Comparison of ENCODE assay signal across 21 cellular contexts in the genomic region with DNA sequence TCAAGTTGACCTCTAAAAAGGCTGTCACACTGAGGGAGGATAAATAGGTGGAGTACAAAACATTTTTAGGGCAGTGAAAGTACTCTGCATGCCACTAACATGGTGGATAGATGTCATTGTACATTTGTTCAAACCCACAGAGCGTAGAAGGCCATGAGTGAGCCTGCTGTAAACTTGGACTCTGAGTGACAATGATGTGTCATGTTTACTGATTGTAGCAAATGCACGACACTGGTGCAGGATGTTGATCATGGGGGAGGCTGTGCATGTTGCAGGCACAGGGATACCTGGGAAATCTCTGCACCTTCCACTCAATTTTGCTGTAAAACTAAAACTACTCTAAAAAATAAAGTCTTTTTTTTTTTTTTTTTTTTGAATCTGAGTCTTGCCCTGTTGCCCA. TPM values are rescaled to one million over a fixed set of nuclear protein-coding genes. Genes with fewer than 3 reads are reported as not detected.
DNase-seq lines count a peak whose midpoint lies in the region; ATAC-seq, FAIRE-seq and TF ChIP-seq lines count a peak whose summit lies in the region.
"Had no signal": no experiment of that assay in that cellular context is flagged by ENCODE, and none has a peak within 500 bp of the region (broad histone marks: within the 10 kb centered on the region; RNA-seq: fewer than 3 reads in every experiment).

No MANE protein-coding gene starts in this region.

- no peaks in the 10 kb centered on the region for H3K36me3 ChIP-seq in CD8-positive, alpha-beta T cell (ENCODE audit: insufficient read depth, low read length)

- no peak overlapping the region for H3K27ac Mint-ChIP-seq in activated CD4-positive, alpha-beta T cell treated with anti-CD3 and anti-CD28 coated beads for 36 hours
- no peak overlapping the region for H3K27ac Mint-ChIP-seq in CD8-positive, alpha-beta T cell
- peak overlapping the region; percentile 77 for H3K27ac Mint-ChIP-seq in activated naive CD8-positive, alpha-beta T cell
- H3K27ac Mint-ChIP-seq in naive thymus-derived CD8-positive, alpha-beta T cell, result peak overlapping the region in 5 of 10 donors; percentile 28 to 91 (median 77)

- H3K27me3 ChIP-seq in CD8-positive, alpha-beta T cell (ENCODE audit: insufficient read depth, low read length), result no peaks in the 10 kb centered on the region

- POLR2A ChIA-PET in activated CD4-positive, alpha-beta T cell treated with anti-CD3 and anti-CD28 coated beads for 36 hours (lab: Charles Lee), result no interaction called here
- POLR2A ChIA-PET in CD8-positive, alpha-beta T cell (lab: Charles Lee), result interaction anchor here (0.6 kb wide), 1 partner anchor 85 kb away, joined by 4 read pairs; no protein-coding TSS in a partner anchor
- POLR2A ChIA-PET in naive thymus-derived CD8-positive, alpha-beta T cell (lab: Charles Lee), result interaction anchor here (0.5 to 1.9 kb wide), 3 partner anchors 13 to 30 kb away, joined by 3 to 7 read pairs (median 5); no protein-coding TSS in a partner anchor

- no peak overlapping the region for H3K27ac ChIP-seq in CD8-positive, alpha-beta T cell (ENCODE audit: low read depth, low read length)
- H3K27ac ChIP-seq: RWPE1 had no signal

- H3K9me3 Mint-ChIP-seq in activated CD4-positive, alpha-beta T cell treated with anti-CD3 and anti-CD28 coated beads for 36 hours (ENCODE audit: low read depth), result no peaks in the 10 kb centered on the region
- no peaks in the 10 kb centered on the region for H3K9me3 Mint-ChIP-seq in CD8-positive, alpha-beta T cell
- H3K9me3 Mint-ChIP-seq in activated naive CD8-positive, alpha-beta T cell (ENCODE audit: low read depth), result no peaks in the 10 kb centered on the region
- no peaks in the 10 kb centered on the region for H3K9me3 Mint-ChIP-seq in naive thymus-derived CD8-positive, alpha-beta T cell

- H3K27me3 Mint-ChIP-seq in activated CD4-positive, alpha-beta T cell treated with anti-CD3 and anti-CD28 coated beads for 36 hours, result no peaks in the 10 kb centered on the region
- H3K27me3 Mint-ChIP-seq in CD8-positive, alpha-beta T cell (ENCODE audit: low read depth), result no peaks in the 10 kb centered on the region
- no peaks in the 10 kb centered on the region for H3K27me3 Mint-ChIP-seq in activated naive CD8-positive, alpha-beta T cell
- peaks cover 0 to 5% (median 0%) of the 10 kb centered on the region in 5 donors for H3K27me3 Mint-ChIP-seq in naive thymus-derived CD8-positive, alpha-beta T cell

- H3K4me1 ChIP-seq in CD8-positive, alpha-beta T cell (ENCODE audit: insufficient read depth, low read length), result peaks cover 16% of the 10 kb centered on the region

- no peaks in the 10 kb centered on the region for H3K9me3 ChIP-seq in CD8-positive, alpha-beta T cell (ENCODE audit: low read length)

- no peak overlapping the region for H3K4me3 ChIP-seq in CD8-positive, alpha-beta T cell (ENCODE audit: low read depth, low read length)

- no peak for FAIRE-seq in RCC 7860 (lab: Jason Lieb, UNC)

- peaks cover 24% of the 10 kb centered on the region for H3K4me1 Mint-ChIP-seq in activated CD4-positive, alpha-beta T cell treated with anti-CD3 and anti-CD28 coated beads for 36 hours
- H3K4me1 Mint-ChIP-seq in CD8-positive, alpha-beta T cell (ENCODE audit: low read depth), result peaks cover 29% of the 10 kb centered on the region
- H3K4me1 Mint-ChIP-seq in activated naive CD8-positive, alpha-beta T cell (ENCODE audit: low read depth), result peaks cover 22% of the 10 kb centered on the region
- H3K4me1 Mint-ChIP-seq in naive thymus-derived CD8-positive, alpha-beta T cell, result peaks cover 14 to 27% (median 24%) of the 10 kb centered on the region in 4 donors

- CTCF ChIA-PET in activated CD4-positive, alpha-beta T cell treated with anti-CD3 and anti-CD28 coated beads for 36 hours (lab: Charles Lee), result interaction anchor here (1.9 kb wide), 1 partner anchor 19 kb away, joined by 9 read pairs; no protein-coding TSS in a partner anchor
- CTCF ChIA-PET in CD8-positive, alpha-beta T cell (lab: Charles Lee), result no interaction called here

- TF ChIP-seq CTCF in CD8-positive, alpha-beta T cell (IDR thresholded peaks at IDR 0.05), result no peak

- H3K4me3 Mint-ChIP-seq in activated CD4-positive, alpha-beta T cell treated with anti-CD3 and anti-CD28 coated beads for 36 hours, result no peak overlapping the region
- no peak overlapping the region for H3K4me3 Mint-ChIP-seq in CD8-positive, alpha-beta T cell
- H3K4me3 Mint-ChIP-seq in activated naive CD8-positive, alpha-beta T cell, result no peak overlapping the region
- peak overlapping the region in 1 of 10 donors; percentile 20 for H3K4me3 Mint-ChIP-seq in naive thymus-derived CD8-positive, alpha-beta T cell

- H3K36me3 Mint-ChIP-seq in activated CD4-positive, alpha-beta T cell treated with anti-CD3 and anti-CD28 coated beads for 36 hours (ENCODE audit: low read depth), result no peaks in the 10 kb centered on the region
- no peaks in the 10 kb centered on the region for H3K36me3 Mint-ChIP-seq in CD8-positive, alpha-beta T cell
- peaks cover 4% of the 10 kb centered on the region for H3K36me3 Mint-ChIP-seq in activated naive CD8-positive, alpha-beta T cell
- no peaks in the 10 kb centered on the region for H3K36me3 Mint-ChIP-seq in naive thymus-derived CD8-positive, alpha-beta T cell

- peak; percentile 37 for DNase-seq in activated CD4-positive, alpha-beta T cell treated with anti-CD3 and anti-CD28 coated beads for 36 hours
- DNase-seq in activated CD4-positive, alpha-beta T cell treated with anti-CD3 and anti-CD28 coated beads for 1 hour, result no peak
- DNase-seq in CD8-positive, alpha-beta T cell, result no peak
- DNase-seq in naive thymus-derived CD8-positive, alpha-beta T cell, result peak in 1 of 10 donors; percentile 16
- DNase-seq in RCC 7860 (ENCODE audit: low spot score), result no peak
- DNase-seq in NCI-H2196 (lab: John Stamatoyannopoulos, UW; ENCODE audit: unreplicated experiment), result no peak
- DNase-seq: 8988T; MM.1S; NCI-H1092; NCI-H2081; NCI-H2171 treated with DMSO at 0.1 percent for 48 hours; NCI-H446 treated with DMSO at 0.1 percent for 48 hours; NCI-H748 treated with DMSO at 0.1 percent for 48 hours; NK-92 treated with Interleukin-12 subunit alpha and Interleukin-12 subunit beta, amount 100 ng/mL, for 24 hours; OCI-M1; SIG-M5 had no signal

- ATAC-seq in activated CD4-positive, alpha-beta T cell treated with anti-CD3 and anti-CD28 coated beads for 36 hours, result peak; percentile 82
- ATAC-seq in CD8-positive, alpha-beta T cell, result peak; percentile 89
- peak; percentile 23 to 78 for ATAC-seq in naive thymus-derived CD8-positive, alpha-beta T cell
- no peak for ATAC-seq in GM21528 (IDR thresholded peaks at IDR 0.05; ENCODE audit: low FRiP score, unreplicated experiment)

- intact Hi-C loops in activated CD4-positive, alpha-beta T cell treated with anti-CD3 and anti-CD28 coated beads for 36 hours (cut with DNase I, micrococcal nuclease), result no loop called here
- intact Hi-C loops in CD8-positive, alpha-beta T cell (cut with DNase I, micrococcal nuclease), result loop anchor here in 1 of 2 experiments (10.0 kb wide), 1 partner anchor 676 kb away; a partner anchor contains a TSS

RNA-seq across cellular contexts. Expression of a gene that starts 52.5 kb away (rescaled TPM):
- not detected for total RNA-seq in activated CD4-positive, alpha-beta T cell treated with anti-CD3 and anti-CD28 coated beads for 36 hours
- total RNA-seq in CD8-positive, alpha-beta T cell, result not detected
- not detected for total RNA-seq in naive thymus-derived CD8-positive, alpha-beta T cell
- polyA plus RNA-seq in naive thymus-derived CD8-positive, alpha-beta T cell, result not detected
- total RNA-seq: LHCN-M2 had no signal
- polyA plus RNA-seq: AG04450 had no signal
